15 cellular contexts compared by ENCODE assay signal in the genomic region with DNA sequence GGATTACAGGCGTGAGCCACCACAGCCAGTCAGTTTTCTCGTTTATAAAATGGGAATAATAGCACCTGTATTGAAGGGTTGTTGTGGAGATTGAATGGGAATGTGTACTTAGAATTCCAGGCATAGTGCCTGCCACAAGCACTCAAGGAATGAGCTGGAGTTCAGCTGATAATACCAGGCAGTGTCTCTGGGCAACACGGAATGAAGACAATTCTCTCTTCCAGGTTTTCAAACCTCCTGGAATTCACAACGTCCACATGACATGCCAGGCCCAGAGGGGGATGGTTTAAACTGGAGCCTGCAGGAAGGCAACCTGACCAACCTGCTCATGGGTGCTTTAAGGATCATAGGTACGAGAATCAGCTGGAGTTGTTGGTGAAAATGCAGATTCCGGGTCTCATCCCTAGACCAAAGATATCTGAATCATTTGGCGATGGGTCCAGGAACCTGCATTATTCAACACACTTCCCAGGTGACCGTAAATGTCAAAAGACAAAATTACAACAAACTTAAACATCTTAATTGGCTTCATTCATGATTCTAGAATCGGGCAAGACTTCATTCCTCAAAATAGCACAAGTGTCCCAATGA. TPM values are rescaled to one million over a fixed set of nuclear protein-coding genes. Genes with fewer than 3 reads are reported as not detected.
A peak's percentile ranks its signal among the peaks of the same experiment; 100 is the strongest.
DNase-seq lines count a peak whose midpoint lies in the region; ATAC-seq and TF ChIP-seq lines count a peak whose summit lies in the region.
"Had no signal": no experiment of that assay in that cellular context is flagged by ENCODE, and none has a peak within 500 bp of the region (broad histone marks: within the 10 kb centered on the region; RNA-seq: fewer than 3 reads in every experiment).

No MANE protein-coding gene starts in this region.

- peaks cover 27% of the 10 kb centered on the region for H3K4me1 Mint-ChIP-seq in MCF 10A (ENCODE audit: insufficient read depth, unreplicated experiment)
- H3K4me1 Mint-ChIP-seq in T-helper 17 cell: peaks cover 35% of the 10 kb centered on the region
- H3K4me1 Mint-ChIP-seq in type B pancreatic cell (ENCODE audit: unreplicated experiment): peaks cover 30% of the 10 kb centered on the region

- no peaks in the 10 kb centered on the region for H3K27me3 ChIP-seq in mammary epithelial cell (ENCODE audit: insufficient read depth, low read length)
- H3K27me3 ChIP-seq: ovary had no signal

- H3K36me3 ChIP-seq in mammary epithelial cell (ENCODE audit: insufficient read depth, low read length): no peaks in the 10 kb centered on the region
- H3K36me3 ChIP-seq: ovary had no signal

- H3K4me1 ChIP-seq in mammary epithelial cell (ENCODE audit: insufficient read depth, low read length): peaks cover 10% of the 10 kb centered on the region

- BruUV-seq in mammary epithelial cell (replicated peaks; lab: Mats Ljungman, UMichigan): no TSS peak
- no TSS peak for BruUV-seq in MCF 10A (replicated peaks; lab: Mats Ljungman, UMichigan)

- no peaks in the 10 kb centered on the region for H4K20me1 ChIP-seq in mammary epithelial cell (ENCODE audit: insufficient read depth, low read length)

- H3K36me3 Mint-ChIP-seq in MCF 10A (ENCODE audit: insufficient read depth, unreplicated experiment) (peaks cover 4% of the 10 kb centered on the region), T-helper 17 cell (ENCODE audit: low read depth) (peaks cover 4% of the 10 kb centered on the region), type B pancreatic cell (no peaks in the 10 kb centered on the region)

- CTCF ChIA-PET in mammary epithelial cell (lab: Charles Lee; ENCODE audit: low non-redundant PET): no interaction called here
- CTCF ChIA-PET in MCF 10A (lab: Yijun Ruan, JAX): interaction anchor here (0.6 to 0.7 kb wide), 3 partner anchors 18 to 71 kb away, joined by 3 to 4 read pairs (median 3); no protein-coding TSS in a partner anchor

- H3K9me3 Mint-ChIP-seq in MCF 10A (ENCODE audit: unreplicated experiment) (no peaks in the 10 kb centered on the region), type B pancreatic cell (no peaks in the 10 kb centered on the region)
- H3K9me3 Mint-ChIP-seq: activated naive CD4-positive, alpha-beta T cell treated with anti-CD3 and anti-CD28 coated beads, Interleukin-2, amount 50 U/mL, for 72 hours had no signal

- no peak overlapping the region for H3K9ac ChIP-seq in mammary epithelial cell (ENCODE audit: insufficient read depth, low read length)

- no peak overlapping the region for H3K4me2 ChIP-seq in mammary epithelial cell (ENCODE audit: insufficient read depth, low read depth, low read length)

- POLR2A ChIA-PET in MCF 10A (lab: Yijun Ruan, JAX): interaction anchor here (0.7 to 19.9 kb wide), 7 partner anchors 11 to 393 kb away, joined by 3 to 480 read pairs (median 41); no protein-coding TSS in a partner anchor

- H3K9me3 ChIP-seq in mammary epithelial cell (replicated peaks; ENCODE audit: insufficient read depth, low read length): no peaks in the 10 kb centered on the region
- H3K9me3 ChIP-seq in T-helper 17 cell (ENCODE audit: control insufficient read depth, low read length, poor library complexity, severe bottlenecking): no peaks in the 10 kb centered on the region
- H3K9me3 ChIP-seq: ovary had no signal

- DNase-seq in mammary epithelial cell (no peak), MCF 10A (ENCODE audit: unreplicated experiment) (no peak), T-helper 17 cell (no peak), left lobe of liver (ENCODE audit: low spot score) (peak; percentile 40), type B pancreatic cell (ENCODE audit: extremely low spot score, unreplicated experiment) (no peak), cerebellum (ENCODE audit: low spot score) (no peak), C1 segment of cervical spinal cord (lab: John Stamatoyannopoulos, UW) (no peak)
- DNase-seq: DMS53; NCI-H1048; ovary; SIG-M5; stimulated activated CD4-positive, alpha-beta T cell treated with anti-CD3 and anti-CD28 coated beads, Interleukin-12 subunit alpha, Interleukin-12 subunit beta, amount 100 ng/mL, for 4 hours; substantia nigra had no signal

- H3K27ac ChIP-seq in mammary epithelial cell (ENCODE audit: insufficient read depth, low read depth, low read length): no peak overlapping the region
- H3K27ac ChIP-seq: ovary had no signal

- H2AFZ ChIP-seq in mammary epithelial cell (ENCODE audit: low read depth, low read length): peak overlapping the region; percentile 64

- H3K79me2 ChIP-seq in mammary epithelial cell (ENCODE audit: insufficient read depth, low read length): peaks cover 31% of the 10 kb centered on the region

- H3K27me3 Mint-ChIP-seq in MCF 10A (ENCODE audit: insufficient read depth, unreplicated experiment) (no peaks in the 10 kb centered on the region), T-helper 17 cell (no peaks in the 10 kb centered on the region), type B pancreatic cell (no peaks in the 10 kb centered on the region)

- ATAC-seq in T-helper 17 cell (no peak), left lobe of liver (no peak), HG03432 (IDR thresholded peaks at IDR 0.05; ENCODE audit: unreplicated experiment) (no peak)
- ATAC-seq: activated naive CD4-positive, alpha-beta T cell treated with anti-CD3 and anti-CD28 coated beads, Interleukin-2, amount 50 U/mL, for 72 hours had no signal

- H3K4me3 ChIP-seq in mammary epithelial cell (replicated peaks in 1 of 3; ENCODE audit: insufficient read depth in 1 of 3, low read depth in 2 of 3, low read length in 3 of 3): no peak overlapping the region
- H3K4me3 ChIP-seq: ovary had no signal

- dilution Hi-C loops in mammary epithelial cell (cut with HindIII; ENCODE audit: low sequenced_read_pairs): no loop called here

- intact Hi-C loops in mammary epithelial cell (cut with micrococcal nuclease) (no loop called here), MCF 10A (cut with micrococcal nuclease) (no loop called here)

- in situ Hi-C loops in mammary epithelial cell (cut with MboI; ENCODE audit: low sequenced_read_pairs in 2 of 2): no loop called here

- no peak overlapping the region for H3K27ac Mint-ChIP-seq in MCF 10A (ENCODE audit: low read depth, unreplicated experiment)
- no peak overlapping the region for H3K27ac Mint-ChIP-seq in T-helper 17 cell
- peak overlapping the region; percentile 23 for H3K27ac Mint-ChIP-seq in type B pancreatic cell

- no peak for TF ChIP-seq CTCF in mammary epithelial cell (conservative IDR thresholded peaks at IDR 0.05 in 1 of 2, IDR thresholded peaks at IDR 0.05 in 1 of 2; ENCODE audit: extremely low read depth in 1 of 2, insufficient read depth in 1 of 2, low read depth in 1 of 2, low read length in 2 of 2)
- TF ChIP-seq CTCF in MCF 10A (IDR thresholded peaks at IDR 0.05; ENCODE audit: unreplicated experiment): no peak
- no peak for TF ChIP-seq CTCF in type B pancreatic cell (conservative IDR thresholded peaks at IDR 0.05)

- 52% methylated on average over 9 of the region's 9 CpGs for WGBS in mammary epithelial cell (ENCODE audit: low coverage, missing lambda C conversion rate)

- H3K4me3 Mint-ChIP-seq in MCF 10A (ENCODE audit: unreplicated experiment): no peak overlapping the region
- H3K4me3 Mint-ChIP-seq in T-helper 17 cell: peak overlapping the region; percentile 50
- peak overlapping the region; percentile 51 for H3K4me3 Mint-ChIP-seq in type B pancreatic cell

RNA-seq across cellular contexts. Expression of a gene that starts 1.9 kb away (rescaled TPM):
- 10 to 100 TPM; 43.5 to 90.8 TPM for total RNA-seq in mammary epithelial cell
- polyA plus RNA-seq in mammary epithelial cell: 77.0 TPM
- 105 TPM for polyA minus RNA-seq in mammary epithelial cell
- total RNA-seq in MCF 10A (2022): 56.4 and 63.0 TPM in 2 replicates
- 10 to 100 TPM; 65.5 to 67.7 TPM for total RNA-seq in T-helper 17 cell
- 8.9 TPM for total RNA-seq in left lobe of liver
- total RNA-seq in type B pancreatic cell (ENCODE audit: low replicate concordance): 26.6 and 27.6 TPM in 2 replicates
- 13.9 TPM for total RNA-seq in cerebellum
